In the genomic region with DNA sequence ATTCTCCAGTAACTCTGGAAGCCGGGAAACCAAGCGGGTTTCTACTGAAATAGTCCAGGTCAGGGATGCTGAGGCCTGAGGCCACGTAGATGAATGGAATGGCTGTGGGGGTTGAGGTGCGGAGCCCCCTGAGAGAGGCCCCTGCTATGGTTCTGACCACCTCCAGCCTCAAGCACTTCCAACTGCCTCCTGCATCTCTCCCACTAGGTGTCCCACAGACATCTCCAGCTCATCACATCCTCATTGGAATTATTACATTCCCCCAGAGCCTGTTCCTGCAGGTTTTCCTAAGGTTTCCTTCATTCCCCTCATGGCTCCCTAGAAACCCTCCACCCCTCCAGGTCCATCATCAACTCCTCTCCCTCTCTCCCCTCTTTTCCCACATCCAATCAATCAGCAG, we compare ENCODE assay signal across 1 cellular context.
TF ChIP-seq lines count a peak whose summit lies in the region.

No MANE protein-coding gene starts in this region.

TF ChIP-seq in GM23338, 12 proteins besides CTCF, POLR2A, EP300 and RAD21:
- TF ChIP-seq JUNB (IDR thresholded peaks at IDR 0.05; ENCODE audit: unreplicated experiment) (no peak), POLR2AphosphoS5 (IDR thresholded peaks at IDR 0.05; ENCODE audit: low read depth) (no peak), ZNF331 (CRISPR knock-in tag; IDR thresholded peaks at IDR 0.05; ENCODE audit: low read depth) (no peak), CREB1 (CRISPR knock-in tag; IDR thresholded peaks at IDR 0.05; ENCODE audit: low read depth) (no peak), EZH2phosphoT487 (IDR thresholded peaks at IDR 0.05; ENCODE audit: unreplicated experiment) (no peak), NANOG (IDR thresholded peaks at IDR 0.05; ENCODE audit: borderline replicate concordance) (no peak), EZH2 (IDR thresholded peaks at IDR 0.05; ENCODE audit: low read depth, unreplicated experiment) (no peak)
- TF ChIP-seq, protein P1, sequence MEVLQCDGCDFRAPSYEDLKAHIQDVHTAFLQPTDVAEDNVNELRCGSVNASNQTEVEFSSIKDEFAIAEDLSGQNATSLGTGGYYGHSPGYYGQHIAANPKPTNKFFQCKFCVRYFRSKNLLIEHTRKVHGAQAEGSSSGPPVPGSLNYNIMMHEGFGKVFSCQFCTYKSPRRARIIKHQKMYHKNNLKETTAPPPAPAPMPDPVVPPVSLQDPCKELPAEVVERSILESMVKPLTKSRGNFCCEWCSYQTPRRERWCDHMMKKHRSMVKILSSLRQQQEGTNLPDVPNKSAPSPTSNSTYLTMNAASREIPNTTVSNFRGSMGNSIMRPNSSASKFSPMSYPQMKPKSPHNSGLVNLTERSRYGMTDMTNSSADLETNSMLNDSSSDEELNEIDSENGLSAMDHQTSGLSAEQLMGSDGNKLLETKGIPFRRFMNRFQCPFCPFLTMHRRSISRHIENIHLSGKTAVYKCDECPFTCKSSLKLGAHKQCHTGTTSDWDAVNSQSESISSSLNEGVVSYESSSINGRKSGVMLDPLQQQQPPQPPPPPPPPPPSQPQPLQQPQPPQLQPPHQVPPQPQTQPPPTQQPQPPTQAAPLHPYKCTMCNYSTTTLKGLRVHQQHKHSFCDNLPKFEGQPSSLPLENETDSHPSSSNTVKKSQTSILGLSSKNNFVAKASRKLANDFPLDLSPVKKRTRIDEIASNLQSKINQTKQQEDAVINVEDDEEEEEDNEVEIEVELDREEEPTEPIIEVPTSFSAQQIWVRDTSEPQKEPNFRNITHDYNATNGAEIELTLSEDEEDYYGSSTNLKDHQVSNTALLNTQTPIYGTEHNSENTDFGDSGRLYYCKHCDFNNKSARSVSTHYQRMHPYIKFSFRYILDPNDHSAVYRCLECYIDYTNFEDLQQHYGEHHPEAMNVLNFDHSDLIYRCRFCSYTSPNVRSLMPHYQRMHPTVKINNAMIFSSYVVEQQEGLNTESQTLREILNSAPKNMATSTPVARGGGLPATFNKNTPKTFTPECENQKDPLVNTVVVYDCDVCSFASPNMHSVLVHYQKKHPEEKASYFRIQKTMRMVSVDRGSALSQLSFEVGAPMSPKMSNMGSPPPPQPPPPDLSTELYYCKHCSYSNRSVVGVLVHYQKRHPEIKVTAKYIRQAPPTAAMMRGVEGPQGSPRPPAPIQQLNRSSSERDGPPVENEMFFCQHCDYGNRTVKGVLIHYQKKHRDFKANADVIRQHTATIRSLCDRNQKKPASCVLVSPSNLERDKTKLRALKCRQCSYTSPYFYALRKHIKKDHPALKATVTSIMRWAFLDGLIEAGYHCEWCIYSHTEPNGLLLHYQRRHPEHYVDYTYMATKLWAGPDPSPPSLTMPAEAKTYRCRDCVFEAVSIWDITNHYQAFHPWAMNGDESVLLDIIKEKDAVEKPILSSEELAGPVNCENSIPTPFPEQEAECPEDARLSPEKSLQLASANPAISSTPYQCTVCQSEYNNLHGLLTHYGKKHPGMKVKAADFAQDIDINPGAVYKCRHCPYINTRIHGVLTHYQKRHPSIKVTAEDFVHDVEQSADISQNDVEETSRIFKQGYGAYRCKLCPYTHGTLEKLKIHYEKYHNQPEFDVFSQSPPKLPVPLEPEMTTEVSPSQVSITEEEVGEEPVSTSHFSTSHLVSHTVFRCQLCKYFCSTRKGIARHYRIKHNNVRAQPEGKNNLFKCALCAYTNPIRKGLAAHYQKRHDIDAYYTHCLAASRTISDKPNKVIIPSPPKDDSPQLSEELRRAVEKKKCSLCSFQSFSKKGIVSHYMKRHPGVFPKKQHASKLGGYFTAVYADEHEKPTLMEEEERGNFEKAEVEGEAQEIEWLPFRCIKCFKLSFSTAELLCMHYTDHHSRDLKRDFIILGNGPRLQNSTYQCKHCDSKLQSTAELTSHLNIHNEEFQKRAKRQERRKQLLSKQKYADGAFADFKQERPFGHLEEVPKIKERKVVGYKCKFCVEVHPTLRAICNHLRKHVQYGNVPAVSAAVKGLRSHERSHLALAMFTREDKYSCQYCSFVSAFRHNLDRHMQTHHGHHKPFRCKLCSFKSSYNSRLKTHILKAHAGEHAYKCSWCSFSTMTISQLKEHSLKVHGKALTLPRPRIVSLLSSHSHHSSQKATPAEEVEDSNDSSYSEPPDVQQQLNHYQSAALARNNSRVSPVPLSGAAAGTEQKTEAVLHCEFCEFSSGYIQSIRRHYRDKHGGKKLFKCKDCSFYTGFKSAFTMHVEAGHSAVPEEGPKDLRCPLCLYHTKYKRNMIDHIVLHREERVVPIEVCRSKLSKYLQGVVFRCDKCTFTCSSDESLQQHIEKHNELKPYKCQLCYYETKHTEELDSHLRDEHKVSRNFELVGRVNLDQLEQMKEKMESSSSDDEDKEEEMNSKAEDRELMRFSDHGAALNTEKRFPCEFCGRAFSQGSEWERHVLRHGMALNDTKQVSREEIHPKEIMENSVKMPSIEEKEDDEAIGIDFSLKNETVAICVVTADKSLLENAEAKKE (CRISPR knock-in tag; IDR thresholded peaks at IDR 0.05) = no peak
- TF ChIP-seq, protein P2, sequence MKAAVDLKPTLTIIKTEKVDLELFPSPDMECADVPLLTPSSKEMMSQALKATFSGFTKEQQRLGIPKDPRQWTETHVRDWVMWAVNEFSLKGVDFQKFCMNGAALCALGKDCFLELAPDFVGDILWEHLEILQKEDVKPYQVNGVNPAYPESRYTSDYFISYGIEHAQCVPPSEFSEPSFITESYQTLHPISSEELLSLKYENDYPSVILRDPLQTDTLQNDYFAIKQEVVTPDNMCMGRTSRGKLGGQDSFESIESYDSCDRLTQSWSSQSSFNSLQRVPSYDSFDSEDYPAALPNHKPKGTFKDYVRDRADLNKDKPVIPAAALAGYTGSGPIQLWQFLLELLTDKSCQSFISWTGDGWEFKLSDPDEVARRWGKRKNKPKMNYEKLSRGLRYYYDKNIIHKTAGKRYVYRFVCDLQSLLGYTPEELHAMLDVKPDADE (IDR thresholded peaks at IDR 0.05) = no peak
- TF ChIP-seq, protein P3, sequence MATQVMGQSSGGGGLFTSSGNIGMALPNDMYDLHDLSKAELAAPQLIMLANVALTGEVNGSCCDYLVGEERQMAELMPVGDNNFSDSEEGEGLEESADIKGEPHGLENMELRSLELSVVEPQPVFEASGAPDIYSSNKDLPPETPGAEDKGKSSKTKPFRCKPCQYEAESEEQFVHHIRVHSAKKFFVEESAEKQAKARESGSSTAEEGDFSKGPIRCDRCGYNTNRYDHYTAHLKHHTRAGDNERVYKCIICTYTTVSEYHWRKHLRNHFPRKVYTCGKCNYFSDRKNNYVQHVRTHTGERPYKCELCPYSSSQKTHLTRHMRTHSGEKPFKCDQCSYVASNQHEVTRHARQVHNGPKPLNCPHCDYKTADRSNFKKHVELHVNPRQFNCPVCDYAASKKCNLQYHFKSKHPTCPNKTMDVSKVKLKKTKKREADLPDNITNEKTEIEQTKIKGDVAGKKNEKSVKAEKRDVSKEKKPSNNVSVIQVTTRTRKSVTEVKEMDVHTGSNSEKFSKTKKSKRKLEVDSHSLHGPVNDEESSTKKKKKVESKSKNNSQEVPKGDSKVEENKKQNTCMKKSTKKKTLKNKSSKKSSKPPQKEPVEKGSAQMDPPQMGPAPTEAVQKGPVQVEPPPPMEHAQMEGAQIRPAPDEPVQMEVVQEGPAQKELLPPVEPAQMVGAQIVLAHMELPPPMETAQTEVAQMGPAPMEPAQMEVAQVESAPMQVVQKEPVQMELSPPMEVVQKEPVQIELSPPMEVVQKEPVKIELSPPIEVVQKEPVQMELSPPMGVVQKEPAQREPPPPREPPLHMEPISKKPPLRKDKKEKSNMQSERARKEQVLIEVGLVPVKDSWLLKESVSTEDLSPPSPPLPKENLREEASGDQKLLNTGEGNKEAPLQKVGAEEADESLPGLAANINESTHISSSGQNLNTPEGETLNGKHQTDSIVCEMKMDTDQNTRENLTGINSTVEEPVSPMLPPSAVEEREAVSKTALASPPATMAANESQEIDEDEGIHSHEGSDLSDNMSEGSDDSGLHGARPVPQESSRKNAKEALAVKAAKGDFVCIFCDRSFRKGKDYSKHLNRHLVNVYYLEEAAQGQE (IDR thresholded peaks at IDR 0.05; ENCODE audit: unreplicated experiment) = no peak
